14 cellular contexts compared by ENCODE assay signal in genomic region chr17:39607851-39608130, GRCh38. TPM values are rescaled to one million over a fixed set of nuclear protein-coding genes. Genes with fewer than 3 reads are reported as not detected.
DNase-seq lines count a peak whose midpoint lies in the region; ATAC-seq and TF ChIP-seq lines count a peak whose summit lies in the region.
"Had no signal": no experiment of that assay in that cellular context is flagged by ENCODE, and none has a peak within 500 bp of the region (broad histone marks: within the 10 kb centered on the region; RNA-seq: fewer than 3 reads in every experiment).

Gene NEUROD2 (minus strand): TSS chr17:39607920. CDS start chr17:39606599, 1,321 bp downstream.

- TF ChIP-seq POLR2A in esophagus muscularis mucosa (IDR thresholded peaks at IDR 0.05; ENCODE audit: low read depth) (no peak), gastrocnemius medialis (IDR thresholded peaks at IDR 0.05) (no peak)

- no peaks in the 10 kb centered on the region; the same call in 2 of the 3 replicates for H3K9me3 Mint-ChIP-seq in GM23338
- H3K9me3 Mint-ChIP-seq: activated T-helper 1 cell treated with anti-CD3 and anti-CD28 coated beads, Interleukin-12 subunit alpha, Interleukin-12 subunit beta, Interleukin-2, Interleukin-4 antibody, amounts not matched to agents 30 ng/mL and 10 ng/mL and 1 ng/mL, durations not matched to agents 14 hours and 24 hours and 36 hours had no signal

- no peaks in the 10 kb centered on the region for H3K9me2 ChIP-seq in GM23338 (ENCODE audit: insufficient read depth)

- no peak within 1 kb of the TSS for H3K27ac Mint-ChIP-seq in GM23338
- H3K27ac Mint-ChIP-seq: activated T-helper 1 cell treated with anti-CD3 and anti-CD28 coated beads, Interleukin-12 subunit alpha, Interleukin-12 subunit beta, Interleukin-2, Interleukin-4 antibody, amounts not matched to agents 30 ng/mL and 10 ng/mL and 1 ng/mL, durations not matched to agents 14 hours and 24 hours and 36 hours had no signal

- no peaks in the 10 kb centered on the region; the same call in 1 of the 2 replicates for H4K20me1 ChIP-seq in GM23338 (replicated peaks; ENCODE audit: insufficient read depth)

- peak within 1 kb of the TSS; percentile 69 for H3K4me3 Mint-ChIP-seq in GM23338
- H3K4me3 Mint-ChIP-seq: activated T-helper 1 cell treated with anti-CD3 and anti-CD28 coated beads, Interleukin-12 subunit alpha, Interleukin-12 subunit beta, Interleukin-2, Interleukin-4 antibody, amounts not matched to agents 30 ng/mL and 10 ng/mL and 1 ng/mL, durations not matched to agents 14 hours and 24 hours and 36 hours had no signal

- no peaks in the 10 kb centered on the region for H3K9me3 ChIP-seq in esophagus muscularis mucosa
- no peaks in the 10 kb centered on the region for H3K9me3 ChIP-seq in gastrocnemius medialis
- H3K9me3 ChIP-seq in effector memory CD4-positive, alpha-beta T cell (ENCODE audit: control insufficient read depth, low read length), result no peaks in the 10 kb centered on the region

- peaks cover 25% of the 10 kb centered on the region for H3K4me1 Mint-ChIP-seq in GM23338

- H3K36me3 ChIP-seq in GM23338 (ENCODE audit: insufficient read depth), result no peaks in the 10 kb centered on the region
- no peaks in the 10 kb centered on the region for H3K36me3 ChIP-seq in esophagus muscularis mucosa
- no peaks in the 10 kb centered on the region for H3K36me3 ChIP-seq in gastrocnemius medialis
- H3K36me3 ChIP-seq in effector memory CD4-positive, alpha-beta T cell (ENCODE audit: control insufficient read depth, insufficient read depth, low read length), result no peaks in the 10 kb centered on the region
- H3K36me3 ChIP-seq: cardiac muscle cell had no signal

- TF ChIP-seq EP300 in esophagus muscularis mucosa (IDR thresholded peaks at IDR 0.05), result no peak

- H3K27ac ChIP-seq in GM23338 (ENCODE audit: low read depth), result no peak within 1 kb of the TSS
- H3K27ac ChIP-seq in esophagus muscularis mucosa (replicated peaks in 1 of 4), result no peak within 1 kb of the TSS
- no peak within 1 kb of the TSS for H3K27ac ChIP-seq in gastrocnemius medialis
- no peak within 1 kb of the TSS for H3K27ac ChIP-seq in effector memory CD4-positive, alpha-beta T cell (ENCODE audit: insufficient read depth, low read length, poor library complexity, severe bottlenecking)
- H3K27ac ChIP-seq: cardiac muscle cell, RWPE1 had no signal

- no peaks in the 10 kb centered on the region for H3K79me2 ChIP-seq in GM23338 (replicated peaks; ENCODE audit: insufficient read depth)

- peaks cover 97% of the 10 kb centered on the region for H3K27me3 ChIP-seq in GM23338 (ENCODE audit: insufficient read depth)
- peaks cover 3 to 99% (median 59%) of the 10 kb centered on the region in 4 donors for H3K27me3 ChIP-seq in esophagus muscularis mucosa
- peaks cover 67 to 76% (median 69%) of the 10 kb centered on the region in 3 donors for H3K27me3 ChIP-seq in gastrocnemius medialis
- H3K27me3 ChIP-seq in effector memory CD4-positive, alpha-beta T cell (replicated peaks; ENCODE audit: control insufficient read depth, insufficient read depth, low read length, poor library complexity, severe bottlenecking), result peaks cover 49% of the 10 kb centered on the region

- no peak for DNase-seq in GM23338 (ENCODE audit: low spot score)
- peak; percentile 82 for DNase-seq in NCI-H446 treated with DMSO at 0.1 percent for 48 hours (lab: John Stamatoyannopoulos, UW)
- no peak for DNase-seq in esophagus muscularis mucosa (ENCODE audit: extremely low spot score)
- DNase-seq in gastrocnemius medialis, result no peak
- DNase-seq in effector memory CD4-positive, alpha-beta T cell, result no peak
- DNase-seq in NCI-H226, result no peak
- DNase-seq: activated CD4-positive, CD25-positive, alpha-beta regulatory T cell had no signal

- intact Hi-C loops in esophagus muscularis mucosa (cut with DNase I) (no loop called here), gastrocnemius medialis (cut with DNase I; ENCODE audit: low total_unique reads) (no loop called here)

- no peaks in the 10 kb centered on the region for H3K36me3 Mint-ChIP-seq in GM23338 (ENCODE audit: low read depth)

- H3K27me3 Mint-ChIP-seq in GM23338 (ENCODE audit: insufficient read depth, low read depth, poor library complexity), result peaks cover 84% of the 10 kb centered on the region

- peak within 1 kb of the TSS; percentile 83 for H2AFZ ChIP-seq in GM23338

- peaks cover 20% of the 10 kb centered on the region for H3F3A ChIP-seq in GM23338 (replicated peaks; ENCODE audit: low read depth)

- TF ChIP-seq CTCF in GM23338 (conservative IDR thresholded peaks at IDR 0.05; ENCODE audit: low read depth in 2 of 2), result no peak
- no peak for TF ChIP-seq CTCF in esophagus muscularis mucosa (IDR thresholded peaks at IDR 0.05)
- no peak for TF ChIP-seq CTCF in gastrocnemius medialis (IDR thresholded peaks at IDR 0.05 in 4 of 5, conservative IDR thresholded peaks at IDR 0.05 in 1 of 5)

- 2% methylated on average over 14 of the region's 20 CpGs for WGBS in esophagus muscularis mucosa

- H3K4me1 ChIP-seq in GM23338 (ENCODE audit: insufficient read depth) (peaks cover 24% of the 10 kb centered on the region), esophagus muscularis mucosa (peaks cover 30 to 50% (median 42%) of the 10 kb centered on the region in 4 donors), gastrocnemius medialis (peaks cover 25% of the 10 kb centered on the region in 2 donors)
- H3K4me1 ChIP-seq in effector memory CD4-positive, alpha-beta T cell (ENCODE audit: control insufficient read depth, insufficient read depth, low read length, poor library complexity, severe bottlenecking), result peaks cover 37% of the 10 kb centered on the region

- H3K4me3 ChIP-seq in GM23338 (peak within 1 kb of the TSS; percentile 66), esophagus muscularis mucosa (peak within 1 kb of the TSS; percentile 27 to 42 (median 32)), gastrocnemius medialis (peak within 1 kb of the TSS; percentile 8 to 41 (median 29))
- no peak within 1 kb of the TSS for H3K4me3 ChIP-seq in effector memory CD4-positive, alpha-beta T cell (ENCODE audit: insufficient read depth, low read depth, low read length, poor library complexity, severe bottlenecking)
- H3K4me3 ChIP-seq: cardiac muscle cell, lung had no signal

- in situ Hi-C loops in gastrocnemius medialis (cut with MboI; ENCODE audit: low sequenced_read_pairs in 4 of 4), result no loop called here

- ATAC-seq in GM23338 (no peak), gastrocnemius medialis (no peak), GM19467 (IDR thresholded peaks at IDR 0.05; ENCODE audit: unreplicated experiment) (no peak)

- peak within 1 kb of the TSS; percentile 88 for H3K4me2 ChIP-seq in GM23338

RNA-seq across cellular contexts. Expression of gene NEUROD2, which starts in this region (rescaled TPM):
- total RNA-seq in GM23338 (2014; rRNA removed; shearing (Covaris generic)), result not detected in 2 replicates
- not detected in 2 replicates for polyA plus RNA-seq in GM23338 (2016; fragmentation: Nextera tagmentation; extraction: Ambion mirVana)
- total RNA-seq in esophagus muscularis mucosa (not detected), gastrocnemius medialis (not detected)
- total RNA-seq: activated T-helper 1 cell treated with anti-CD3 and anti-CD28 coated beads, Interleukin-12 subunit alpha, Interleukin-12 subunit beta, Interleukin-2, Interleukin-4 antibody, amounts not matched to agents 30 ng/mL and 10 ng/mL and 1 ng/mL, durations not matched to agents 14 hours and 24 hours and 36 hours; cardiac muscle cell; Daoy; lung; renal cortical epithelial cell had no signal
- polyA plus RNA-seq: cardiac muscle cell had no signal
